Comparison of ENCODE assay signal across 7 cellular contexts in genomic region chr3:32313723-32314473, GRCh38.
DNase-seq lines count a peak whose midpoint lies in the region; ATAC-seq, FAIRE-seq and TF ChIP-seq lines count a peak whose summit lies in the region.

No MANE protein-coding gene starts in this region.

- H2BK12ac ChIP-seq in H1 (ENCODE audit: low read depth, low read length) = no peak overlapping the region

- no peaks in the 10 kb centered on the region for H3K79me2 ChIP-seq in H1 (ENCODE audit: control insufficient read depth in 1 of 2, insufficient read depth in 2 of 2, low read length in 2 of 2)

- no peak overlapping the region for H4K91ac ChIP-seq in H1 (replicated peaks; ENCODE audit: insufficient read length, low read length)

- no peak overlapping the region for H2BK120ac ChIP-seq in H1 (replicated peaks; ENCODE audit: low read depth, low read length)

- no peaks in the 10 kb centered on the region; the same call in 1 of the 2 replicates for H3K79me1 ChIP-seq in H1 (ENCODE audit: low read depth, low read length)

- ATAC-seq in HG03571 (IDR thresholded peaks at IDR 0.05; ENCODE audit: unreplicated experiment) = no peak

- no peaks in the 10 kb centered on the region for H3K23me2 ChIP-seq in H1 (ENCODE audit: low read depth, low read length)

- no peak overlapping the region for H4K8ac ChIP-seq in H1 (ENCODE audit: extremely low read depth, insufficient read depth, low read length)

- H3K4me1 ChIP-seq in H1 (replicated peaks in 1 of 4; ENCODE audit: control insufficient read depth in 3 of 4, insufficient read depth in 4 of 4, low read length in 3 of 4) = peaks cover 0 to 14% (median 4%) of the 10 kb centered on the region in 4 experiments; a peak in 6 of 7 replicates
- H3K4me1 ChIP-seq in esophagus squamous epithelium = peaks cover 0 to 13% (median 0%) of the 10 kb centered on the region in 3 donors

- no peak for TF ChIP-seq POLR2A in H1 (IDR thresholded peaks at IDR 0.05; ENCODE audit: control extremely low read depth in 1 of 2, low read depth in 2 of 2, low read length in 2 of 2)
- TF ChIP-seq POLR2A in esophagus squamous epithelium (IDR thresholded peaks at IDR 0.05) = no peak

- H3K4me3 ChIP-seq in H1 (ENCODE audit: extremely low read depth in 1 of 4, insufficient read depth in 2 of 4, low read depth in 3 of 4, low read length in 4 of 4) = no peak overlapping the region
- no peak overlapping the region for H3K4me3 ChIP-seq in esophagus squamous epithelium

- TF ChIP-seq RAD21 in H1 (IDR thresholded peaks at IDR 0.05 in 1 of 2, conservative IDR thresholded peaks at IDR 0.05 in 1 of 2; ENCODE audit: low read depth in 2 of 2, low read length in 2 of 2) = no peak

- H3K36me3 ChIP-seq in H1 (ENCODE audit: control insufficient read depth in 2 of 4, insufficient read depth in 4 of 4, low read length in 3 of 4) (no peaks in the 10 kb centered on the region), esophagus squamous epithelium (no peaks in the 10 kb centered on the region)

- no peak overlapping the region for H3K4ac ChIP-seq in H1 (replicated peaks; ENCODE audit: insufficient read length, low read depth, low read length)

- DNase-seq in HPDE6-E6E7 (ENCODE audit: extremely low spot score) = peak; percentile 16
- DNase-seq in activated CD4-positive, alpha-beta T cell treated with anti-CD3 and anti-CD28 coated beads for 1 hour = peak; percentile 13
- no peak for DNase-seq in H1 (ENCODE audit: low read depth in 1 of 2, low spot score in 2 of 2)
- DNase-seq in stimulated activated CD4-positive, alpha-beta T cell treated with anti-CD3 and anti-CD28 coated beads, Interleukin-1b, Interleukin-23, amount 100 ng/mL, for 48 hours = peak; percentile 41
- no peak for DNase-seq in esophagus squamous epithelium (lab: John Stamatoyannopoulos, UW)
- DNase-seq in GM03348 (ENCODE audit: low spot score) = no peak

- WGBS in H1 (ENCODE audit: extremely low coverage in 1 of 2, insufficient coverage in 1 of 2, insufficient read length in 1 of 2, insufficient replicate concordance in 2 of 2, low coverage in 1 of 2, low lambda C conversion rate in 2 of 2, missing lambda C conversion rate in 1 of 2), 2 experiments = 80% methylated on average over 5 of the region's 5 CpGs; no CpG with 5 or more reads in 1 of the 2 experiments
- 24 to 26% methylated on average over 5 of the region's 5 CpGs for WGBS in esophagus squamous epithelium, 2 donors

- TF ChIP-seq CTCF in H1 (IDR thresholded peaks at IDR 0.05; ENCODE audit: control extremely low read depth in 1 of 3, insufficient read depth in 1 of 3, low read depth in 1 of 3, low read length in 3 of 3) = no peak
- TF ChIP-seq CTCF in esophagus squamous epithelium (IDR thresholded peaks at IDR 0.05) = no peak

- H3K9me3 ChIP-seq in H1 (ENCODE audit: insufficient read depth in 2 of 2, low read depth in 1 of 2, low read length in 1 of 2) (no peaks in the 10 kb centered on the region; a peak in 1 of 4 replicates), esophagus squamous epithelium (no peaks in the 10 kb centered on the region)

- no peak overlapping the region for H2BK20ac ChIP-seq in H1 (ENCODE audit: low read length)

- H2BK5ac ChIP-seq in H1 (ENCODE audit: low read depth, low read length) = no peak overlapping the region

- H3K56ac ChIP-seq in H1 (replicated peaks; ENCODE audit: insufficient read length, low read depth, low read length) = no peak overlapping the region

- no peak overlapping the region for H2AFZ ChIP-seq in H1 (ENCODE audit: low read length)

- TF ChIP-seq EP300 in H1 (IDR thresholded peaks at IDR 0.05; ENCODE audit: borderline replicate concordance in 1 of 2, low read depth in 2 of 2, low read length in 2 of 2) = no peak

- H3K23ac ChIP-seq in H1 (ENCODE audit: insufficient read length) = no peak overlapping the region

- H4K20me1 ChIP-seq in H1 (replicated peaks in 1 of 2; ENCODE audit: control insufficient read depth in 1 of 2, insufficient read depth in 2 of 2, low read length in 2 of 2) = no peaks in the 10 kb centered on the region

- H3K18ac ChIP-seq in H1 (ENCODE audit: extremely low read depth, low read length) = peak overlapping the region; percentile 72; the same call in 1 of the 2 replicates

- H3K4me2 ChIP-seq in H1 (ENCODE audit: insufficient read depth in 1 of 2, low read depth in 2 of 2, low read length in 2 of 2) = no peak overlapping the region

- FAIRE-seq in H1 (lab: Jason Lieb, UNC) = no peak

- POLR2A ChIA-PET in H1 (lab: Charles Lee; ENCODE audit: partially characterized antibody) = interaction anchor here (1.4 kb wide), 1 partner anchor 10 kb away, joined by 3 read pairs; no protein-coding TSS in a partner anchor

- no peak overlapping the region for H3K14ac ChIP-seq in H1 (ENCODE audit: insufficient read length)

- H2AK5ac ChIP-seq in H1 (ENCODE audit: low read depth, low read length) = no peak overlapping the region

- intact Hi-C loops in esophagus squamous epithelium (cut with DNase I) = no loop called here

- no peak overlapping the region for H4K5ac ChIP-seq in H1 (ENCODE audit: insufficient read length, low read depth, low read length)

- H3K27me3 ChIP-seq in H1 (replicated peaks in 1 of 4; ENCODE audit: control insufficient read depth in 3 of 4, extremely low read depth in 1 of 4, insufficient read depth in 3 of 4, low read length in 3 of 4) (no peaks in the 10 kb centered on the region), esophagus squamous epithelium (no peaks in the 10 kb centered on the region)

- H2BK15ac ChIP-seq in H1 (ENCODE audit: low read length) = no peak overlapping the region

- H3K27ac ChIP-seq in H1 (ENCODE audit: low read depth, low read length) (no peak overlapping the region), esophagus squamous epithelium (no peak overlapping the region)

- CTCF ChIA-PET in H1 (lab: Charles Lee; ENCODE audit: partially characterized antibody) = interaction anchor here (0.8 to 5.1 kb wide), 11 partner anchors 9 to 136 kb away, joined by 3 to 28 read pairs (median 4); no protein-coding TSS in a partner anchor

- no peak overlapping the region for H3K9ac ChIP-seq in H1 (replicated peaks in 1 of 4; ENCODE audit: extremely low read depth in 1 of 4, low read depth in 3 of 4, low read length in 3 of 4)

TF ChIP-seq in H1, 55 proteins besides CTCF, POLR2A, EP300 and RAD21:
- no peak for TF ChIP-seq SP4 (IDR thresholded peaks at IDR 0.05; ENCODE audit: low read length)

Comparison
In these comparisons a context has a peak if more than half of its experiments do, and no peak if none do; other contexts are left out.
1. DNase-seq: peak in HPDE6-E6E7 (single experiment), activated CD4-positive, alpha-beta T cell treated with anti-CD3 and anti-CD28 coated beads for 1 hour (single experiment) and stimulated activated CD4-positive, alpha-beta T cell treated with anti-CD3 and anti-CD28 coated beads, Interleukin-1b, Interleukin-23, amount 100 ng/mL, for 48 hours (single experiment); none in H1 (0 of 2), esophagus squamous epithelium (single experiment) and GM03348 (single experiment).